Comparison of ENCODE assay signal across 8 cellular contexts in genomic region chr14:36319899-36320209, GRCh38. TPM values are rescaled to one million over a fixed set of nuclear protein-coding genes. Genes with fewer than 3 reads are reported as not detected.
DNase-seq lines count a peak whose midpoint lies in the region; ATAC-seq and TF ChIP-seq lines count a peak whose summit lies in the region.

No MANE protein-coding gene starts in this region.

- CTCF ChIA-PET in T-cell (lab: Charles Lee): interaction anchor here in 1 of 2 donors (0.6 kb wide), 1 partner anchor 178 kb away, joined by 8 read pairs; no protein-coding TSS in a partner anchor

- no peak for TF ChIP-seq EP300 in gastroesophageal sphincter (IDR thresholded peaks at IDR 0.05)

- WGBS in gastroesophageal sphincter (ENCODE audit: low coverage in 1 of 2), 2 donors: 0 to 1% methylated on average over 5 to 11 of the region's 11 CpGs

- peak overlapping the region; percentile 90 to 95 for H3K27ac Mint-ChIP-seq in T-cell

- H3K36me3 ChIP-seq in gastroesophageal sphincter: no peaks in the 10 kb centered on the region

- POLR2A ChIA-PET in T-cell (lab: Charles Lee): interaction anchor here in 1 of 2 donors (0.5 to 0.6 kb wide), 2 partner anchors 12 to 1389 kb away, joined by 4 read pairs; no protein-coding TSS in a partner anchor

- no peaks in the 10 kb centered on the region for H3K9me3 Mint-ChIP-seq in T-cell

- H3K4me1 ChIP-seq in gastroesophageal sphincter: peaks cover 0 to 38% (median 0%) of the 10 kb centered on the region in 3 donors

- DNase-seq in NCI-H1105 treated with DMSO at 0.1 percent for 48 hours (lab: John Stamatoyannopoulos, UW): peak; percentile 67
- DNase-seq in NCI-H1105 (lab: John Stamatoyannopoulos, UW): no peak
- DNase-seq in T-cell: no peak
- DNase-seq in NCI-H1417 treated with DMSO at 0.1 percent for 48 hours (lab: John Stamatoyannopoulos, UW): no peak
- DNase-seq in left colon: no peak
- no peak for DNase-seq in COLO668 (lab: John Stamatoyannopoulos, UW; ENCODE audit: unreplicated experiment)

- H3K27ac ChIP-seq in gastroesophageal sphincter: peak overlapping the region; percentile 26 to 87 (median 84)
- peak overlapping the region; percentile 47 to 92 (median 86) for H3K27ac ChIP-seq in skin epidermis

- intact Hi-C loops in left colon (cut with DNase I, micrococcal nuclease): no loop called here

- peaks cover 10% of the 10 kb centered on the region for H3K27me3 ChIP-seq in gastroesophageal sphincter

- no peaks in the 10 kb centered on the region for H3K9me3 ChIP-seq in gastroesophageal sphincter

- ATAC-seq in T-cell (replicated peaks in 1 of 4): no peak
- ATAC-seq in gastroesophageal sphincter: no peak
- no peak for ATAC-seq in left colon

- TF ChIP-seq POLR2A in gastroesophageal sphincter (IDR thresholded peaks at IDR 0.05): no peak

- no peak for TF ChIP-seq CTCF in gastroesophageal sphincter (IDR thresholded peaks at IDR 0.05)

- H3K36me3 Mint-ChIP-seq in T-cell: no peaks in the 10 kb centered on the region

- peak overlapping the region; percentile 89 to 97 (median 96) for H3K4me3 Mint-ChIP-seq in T-cell

- peaks cover 3 to 7% of the 10 kb centered on the region in 2 donors for H3K27me3 Mint-ChIP-seq in T-cell

- H3K4me3 ChIP-seq in gastroesophageal sphincter (peak overlapping the region; percentile 53 to 81), skin epidermis (peak overlapping the region; percentile 54 to 96 (median 76))

- peaks cover 35 to 47% (median 44%) of the 10 kb centered on the region in 3 donors for H3K4me1 Mint-ChIP-seq in T-cell

RNA-seq across cellular contexts. Expression of gene MBIP, which starts 0.6 kb away (rescaled TPM):
- total RNA-seq in T-cell (10 to 100 TPM; 15.4 to 42.9 (median 17.8) TPM), gastroesophageal sphincter (10 to 100 TPM; 15.9 to 29.9 (median 18.6) TPM), left colon (10 to 100 TPM; 14.4 to 21.2 TPM)
